In genomic region chr9:95511952-95512750, GRCh38 we compare ENCODE assay signal across 8 cellular contexts. TPM values are rescaled to one million over a fixed set of nuclear protein-coding genes. Genes with fewer than 3 reads are reported as not detected.
DNase-seq lines count a peak whose midpoint lies in the region; ATAC-seq lines count a peak whose summit lies in the region.

No MANE protein-coding gene starts in this region.

- peak overlapping the region; percentile 69 for H3K27ac ChIP-seq in cingulate gyrus (ENCODE audit: low read depth, low read length)
- no peak overlapping the region for H3K27ac ChIP-seq in effector memory CD4-positive, alpha-beta T cell (ENCODE audit: insufficient read depth, low read length, poor library complexity, severe bottlenecking)

- no peak for ATAC-seq in naive B cell (ENCODE audit: low read depth in 2 of 2)
- ATAC-seq in GM19328 (IDR thresholded peaks at IDR 0.05; ENCODE audit: unreplicated experiment): no peak
- no peak for ATAC-seq in HG03354 (IDR thresholded peaks at IDR 0.05; ENCODE audit: poor library complexity, severe bottlenecking, unreplicated experiment)

- H3K9me3 Mint-ChIP-seq in naive B cell: peaks cover 0 to 33% (median 9%) of the 10 kb centered on the region in 7 donors

- peak overlapping the region in 4 of 6 donors; percentile 2 to 51 (median 34) for H3K27ac Mint-ChIP-seq in naive B cell

- peaks cover 66 to 81% (median 72%) of the 10 kb centered on the region in 3 donors for H3K27me3 Mint-ChIP-seq in naive B cell

- peaks cover 17% of the 10 kb centered on the region for H3K4me1 ChIP-seq in effector memory CD4-positive, alpha-beta T cell (ENCODE audit: control insufficient read depth, insufficient read depth, low read length, poor library complexity, severe bottlenecking)

- DNase-seq in ELF-1 (ENCODE audit: low read depth, low spot score) (peak; percentile 66), NCI-H526 treated with DMSO at 0.1 percent for 48 hours (lab: John Stamatoyannopoulos, UW) (peak; percentile 11), naive B cell (no peak)
- no peak for DNase-seq in effector memory CD4-positive, alpha-beta T cell
- no peak for DNase-seq in activated effector memory CD4-positive, alpha-beta T cell treated with anti-CD3 and anti-CD28 coated beads, Interleukin-2, amount 50 U/mL, for 16 hours

- H3K4me1 Mint-ChIP-seq in naive B cell: peaks cover 29 to 50% (median 44%) of the 10 kb centered on the region in 3 donors

- peaks cover 9 to 32% of the 10 kb centered on the region in 2 donors for H3K36me3 Mint-ChIP-seq in naive B cell

- no peak overlapping the region for H3K4me3 ChIP-seq in effector memory CD4-positive, alpha-beta T cell (ENCODE audit: insufficient read depth, low read depth, low read length, poor library complexity, severe bottlenecking)

- no peaks in the 10 kb centered on the region for H3K27me3 ChIP-seq in effector memory CD4-positive, alpha-beta T cell (replicated peaks; ENCODE audit: control insufficient read depth, insufficient read depth, low read length, poor library complexity, severe bottlenecking)

- no peaks in the 10 kb centered on the region for H3K9me3 ChIP-seq in effector memory CD4-positive, alpha-beta T cell (ENCODE audit: control insufficient read depth, low read length)

- no peaks in the 10 kb centered on the region for H3K36me3 ChIP-seq in effector memory CD4-positive, alpha-beta T cell (ENCODE audit: control insufficient read depth, insufficient read depth, low read length)

- H3K4me3 Mint-ChIP-seq in naive B cell: peak overlapping the region; percentile 34 to 94 (median 61)

RNA-seq across cellular contexts. Expression of gene PTCH1, which starts 4.6 kb away (rescaled TPM):
- polyA plus RNA-seq in naive B cell (ENCODE audit: low read depth in 6 of 6): 1 to 10 TPM in 5 of 6 donors, under 1 TPM in 1; 0.21 to 8.3 (median 2.4) TPM

Comparison
In these comparisons a context has a peak if more than half of its experiments do, and no peak if none do; other contexts are left out.
1. DNase-seq: peak in ELF-1 (single experiment) and NCI-H526 treated with DMSO at 0.1 percent for 48 hours (single experiment); none in naive B cell (single experiment), effector memory CD4-positive, alpha-beta T cell (0 of 3) and activated effector memory CD4-positive, alpha-beta T cell treated with anti-CD3 and anti-CD28 coated beads, Interleukin-2, amount 50 U/mL, for 16 hours (single experiment).